26 cellular contexts compared by ENCODE assay signal in the genomic region with DNA sequence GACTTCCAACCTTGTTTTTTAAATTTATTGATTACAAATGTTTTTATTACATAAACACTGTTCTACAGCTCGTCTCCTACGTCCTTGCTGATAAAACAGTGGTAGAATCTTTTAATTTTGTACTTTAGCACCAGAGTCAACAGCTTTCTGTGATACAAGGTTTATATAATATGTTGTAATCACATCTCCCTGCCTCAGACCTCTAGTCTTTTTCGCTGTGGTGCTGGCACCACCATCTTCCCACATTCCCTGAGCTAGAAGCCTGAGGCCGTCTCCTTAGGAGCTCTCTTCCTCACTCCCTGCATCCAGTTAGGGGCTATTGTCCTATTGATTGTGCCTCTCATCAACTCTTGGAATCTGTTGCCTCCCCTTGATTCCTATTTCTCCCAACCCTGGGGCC. TPM values are rescaled to one million over a fixed set of nuclear protein-coding genes. Genes with fewer than 3 reads are reported as not detected.
DNase-seq lines count a peak whose midpoint lies in the region; ATAC-seq and FAIRE-seq lines count a peak whose summit lies in the region.
"Had no signal": no experiment of that assay in that cellular context is flagged by ENCODE, and none has a peak within 500 bp of the region (broad histone marks: within the 10 kb centered on the region; RNA-seq: fewer than 3 reads in every experiment).

No MANE protein-coding gene starts in this region.

- no peak overlapping the region for H3K4ac ChIP-seq in mesenchymal stem cell (ENCODE audit: low read depth in 1 of 2, low read length in 2 of 2)

- H3K79me1 ChIP-seq in mesenchymal stem cell (replicated peaks; ENCODE audit: low read length, poor library complexity, severe bottlenecking) = peaks cover 28% of the 10 kb centered on the region

- no peak overlapping the region for H2BK15ac ChIP-seq in mesenchymal stem cell (ENCODE audit: low read depth, poor library complexity, severe bottlenecking)

- peak overlapping the region; percentile 26 for H3K27ac Mint-ChIP-seq in T-helper 2 cell treated with Interferon-gamma antibody and Interleukin-4, amounts not matched to agents 5 μg/mL and 100 μg/mL, for 36 hours

- no peak overlapping the region for H4K91ac ChIP-seq in mesenchymal stem cell (ENCODE audit: low read length)

- H3K27ac ChIP-seq in angular gyrus (ENCODE audit: low read depth, low read length) = peak overlapping the region; percentile 9
- no peak overlapping the region for H3K27ac ChIP-seq in mesenchymal stem cell (ENCODE audit: low read length, poor library complexity, severe bottlenecking)
- H3K27ac ChIP-seq: 22Rv1, RWPE1 had no signal

- H2BK12ac ChIP-seq in mesenchymal stem cell (ENCODE audit: low read length in 2 of 2) = no peak overlapping the region

- H3K4me3 Mint-ChIP-seq in T-helper 2 cell treated with Interferon-gamma antibody and Interleukin-4, amounts not matched to agents 5 μg/mL and 100 μg/mL, for 36 hours = no peak overlapping the region

- no peak for ATAC-seq in HG02623 (IDR thresholded peaks at IDR 0.05; ENCODE audit: unreplicated experiment)
- ATAC-seq: HCT116, Panc1 had no signal

- DNase-seq in T-helper 2 cell treated with Interferon-gamma antibody and Interleukin-4, amounts not matched to agents 5 μg/mL and 100 μg/mL, for 36 hours (ENCODE audit: low spot score) = no peak
- DNase-seq in T-helper 2 cell (no peak), mesenchymal stem cell (no peak), urothelium cell line (ENCODE audit: low spot score) (no peak), NOMO-1 (lab: John Stamatoyannopoulos, UW; ENCODE audit: unreplicated experiment in 2 of 2) (no peak), T-helper 1 cell (no peak)
- DNase-seq: BE2C; Calu3; DMS79 treated with DMSO at 0.1 percent for 48 hours; KBM-7; NCI-H1105 treated with DMSO at 0.1 percent for 48 hours; NCI-H146; NCI-H2029; NCI-H446; NCI-H526; NCI-H82; NK-92 treated with Interleukin-12 subunit alpha and Interleukin-12 subunit beta, amount 100 ng/mL, for 24 hours; SHP77 had no signal

- H3K36me3 ChIP-seq in mesenchymal stem cell (ENCODE audit: control insufficient read depth in 1 of 2, insufficient read depth in 2 of 2, low read depth in 1 of 2, low read length in 2 of 2) = peaks cover 3 to 34% of the 10 kb centered on the region in 2 experiments

- H3K9me3 Mint-ChIP-seq in T-helper 2 cell treated with Interferon-gamma antibody and Interleukin-4, amounts not matched to agents 5 μg/mL and 100 μg/mL, for 36 hours = no peaks in the 10 kb centered on the region

- no peak overlapping the region for H3K9ac ChIP-seq in mesenchymal stem cell (ENCODE audit: low read length)

- H2AK5ac ChIP-seq in mesenchymal stem cell (ENCODE audit: low read length, severe bottlenecking) = no peak overlapping the region

- no peak overlapping the region for H2BK120ac ChIP-seq in mesenchymal stem cell (ENCODE audit: low read depth, low read length)

- H3K23ac ChIP-seq in mesenchymal stem cell (ENCODE audit: low read length in 2 of 2) = no peak overlapping the region

- H3K4me1 ChIP-seq in mesenchymal stem cell (ENCODE audit: control insufficient read depth, insufficient read depth, low read depth, low read length) = peaks cover 3% of the 10 kb centered on the region
- H3K4me1 ChIP-seq: BE2C had no signal

- peak; percentile 30 for FAIRE-seq in urothelium cell line (lab: Jason Lieb, UNC)
- FAIRE-seq: GM12892, H1 had no signal

- no peak overlapping the region for H3K4me3 ChIP-seq in mesenchymal stem cell (ENCODE audit: insufficient read depth in 1 of 2, low read depth in 1 of 2, low read length in 2 of 2)

- H3K36me3 Mint-ChIP-seq in T-helper 2 cell treated with Interferon-gamma antibody and Interleukin-4, amounts not matched to agents 5 μg/mL and 100 μg/mL, for 36 hours (ENCODE audit: low read depth) = peaks cover 50% of the 10 kb centered on the region

- H3K18ac ChIP-seq in mesenchymal stem cell (ENCODE audit: low read depth in 1 of 2, low read length in 2 of 2) = no peak overlapping the region

- H3K4me1 Mint-ChIP-seq in T-helper 2 cell treated with Interferon-gamma antibody and Interleukin-4, amounts not matched to agents 5 μg/mL and 100 μg/mL, for 36 hours (ENCODE audit: low read depth) = peaks cover 36% of the 10 kb centered on the region

- no peaks in the 10 kb centered on the region for H3K27me3 Mint-ChIP-seq in T-helper 2 cell treated with Interferon-gamma antibody and Interleukin-4, amounts not matched to agents 5 μg/mL and 100 μg/mL, for 36 hours (ENCODE audit: low read depth)

- H3K4me2 ChIP-seq in mesenchymal stem cell (ENCODE audit: low read length, poor library complexity, severe bottlenecking) = no peak overlapping the region

- H3K27me3 ChIP-seq in mesenchymal stem cell (ENCODE audit: control insufficient read depth in 1 of 2, insufficient read depth in 1 of 2, low read length in 2 of 2) = no peaks in the 10 kb centered on the region
- H3K27me3 ChIP-seq: BE2C had no signal

- no peaks in the 10 kb centered on the region for H3K9me3 ChIP-seq in mesenchymal stem cell (ENCODE audit: control insufficient read depth, low read length)
- H3K9me3 ChIP-seq: BE2C had no signal

- peak overlapping the region; percentile 53 for H2AFZ ChIP-seq in mesenchymal stem cell (ENCODE audit: low read depth, low read length)

- H4K8ac ChIP-seq in mesenchymal stem cell (ENCODE audit: low read length) = no peak overlapping the region

- H2BK5ac ChIP-seq in mesenchymal stem cell (ENCODE audit: low read depth, low read length, poor library complexity, severe bottlenecking) = no peak overlapping the region

- 94% methylated on average over 2 of the region's 4 CpGs for WGBS in mesenchymal stem cell

- H3K14ac ChIP-seq in mesenchymal stem cell (ENCODE audit: low read length in 2 of 2) = no peak overlapping the region

RNA-seq across cellular contexts. Expression of a gene that starts 17.1 kb away (rescaled TPM):
- polyA plus RNA-seq in mesenchymal stem cell (2013, experiment 1 of 2) = 44.1 TPM
- 40.3 TPM for polyA plus RNA-seq in mesenchymal stem cell (2013, experiment 2 of 2)
